ENCODE assay signal across 24 cellular contexts in the genomic region with DNA sequence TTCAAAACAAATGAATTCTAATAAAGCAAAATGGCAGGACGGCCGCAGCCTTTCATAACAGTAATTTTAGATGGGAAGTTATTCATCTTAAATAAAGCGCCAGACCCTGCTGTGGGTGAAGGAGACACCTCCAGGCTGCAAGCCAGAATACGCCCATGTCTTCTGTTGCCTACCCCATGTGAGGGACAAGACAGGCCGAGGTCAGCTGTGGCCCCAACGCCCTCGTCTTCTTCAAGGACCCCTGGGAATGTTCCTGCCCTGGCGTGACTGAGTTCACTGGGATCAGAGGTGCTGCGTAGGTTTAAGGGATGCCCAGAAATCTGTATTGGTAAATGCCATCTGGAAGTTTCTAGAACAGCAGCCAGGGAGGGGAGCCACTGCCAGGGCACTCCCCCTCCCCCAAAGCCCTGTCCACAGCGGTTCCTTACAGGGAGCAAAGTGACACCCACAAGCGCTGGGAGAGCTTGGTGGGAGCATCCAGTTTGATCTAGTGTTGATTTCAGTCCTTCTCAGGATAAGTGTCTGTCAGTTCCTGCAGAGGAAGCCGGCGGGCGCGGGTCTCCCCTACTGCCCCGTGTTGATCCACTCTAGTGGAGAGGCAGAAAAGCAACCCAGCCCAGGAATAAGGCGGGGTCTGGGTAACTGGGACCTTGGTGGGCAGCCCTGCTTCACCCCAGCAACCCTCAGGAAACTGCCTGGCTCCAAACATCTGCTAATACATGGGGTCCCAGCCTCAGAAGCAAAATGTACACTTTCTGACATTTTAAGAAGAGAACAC. TPM values are rescaled to one million over a fixed set of nuclear protein-coding genes. Genes with fewer than 3 reads are reported as not detected.
"Had no signal": no experiment of that assay in that cellular context is flagged by ENCODE, and none has a peak within 500 bp of the region (broad histone marks: within the 10 kb centered on the region; RNA-seq: fewer than 3 reads in every experiment).

No MANE protein-coding gene starts in this region.

- H3K36me3 Mint-ChIP-seq: memory B cell; stimulated activated effector memory CD8-positive, alpha-beta T cell treated with anti-CD3 and anti-CD28 coated beads, Interleukin-12 subunit alpha, Interleukin-12 subunit beta, amount 100 ng/mL, for 72 hours; type B pancreatic cell had no signal

- H3K4me3 Mint-ChIP-seq: endodermal cell; memory B cell; nephron; stimulated activated effector memory CD8-positive, alpha-beta T cell treated with anti-CD3 and anti-CD28 coated beads, Interleukin-12 subunit alpha, Interleukin-12 subunit beta, amount 100 ng/mL, for 72 hours; type B pancreatic cell had no signal

- H3K4me3 ChIP-seq: hepatocyte, pancreas, suprapubic skin, thyroid gland, vagina had no signal

- H2AFZ ChIP-seq: hepatocyte had no signal

- H3K9me3 Mint-ChIP-seq: endodermal cell; memory B cell; nephron; stimulated activated effector memory CD8-positive, alpha-beta T cell treated with anti-CD3 and anti-CD28 coated beads, Interleukin-12 subunit alpha, Interleukin-12 subunit beta, amount 100 ng/mL, for 72 hours; type B pancreatic cell had no signal

- H3K79me2 ChIP-seq: hepatocyte had no signal

- H3K27ac ChIP-seq: hepatocyte, suprapubic skin, thyroid gland had no signal

- H3K27ac Mint-ChIP-seq: endodermal cell; memory B cell; progenitor cell of endocrine pancreas; stimulated activated effector memory CD8-positive, alpha-beta T cell treated with anti-CD3 and anti-CD28 coated beads, Interleukin-12 subunit alpha, Interleukin-12 subunit beta, amount 100 ng/mL, for 72 hours; type B pancreatic cell had no signal

- H3K9me3 ChIP-seq: pancreas, suprapubic skin, thyroid gland, vagina had no signal

- H3K4me1 Mint-ChIP-seq: memory B cell; stimulated activated effector memory CD8-positive, alpha-beta T cell treated with anti-CD3 and anti-CD28 coated beads, Interleukin-12 subunit alpha, Interleukin-12 subunit beta, amount 100 ng/mL, for 72 hours had no signal

- H3K27me3 ChIP-seq: hepatocyte, pancreas, suprapubic skin, thyroid gland, vagina had no signal

- H3K36me3 ChIP-seq: pancreas, suprapubic skin, thyroid gland, vagina had no signal

- H3K4me1 ChIP-seq: pancreas, suprapubic skin, thyroid gland had no signal

- ATAC-seq: stimulated activated effector memory CD8-positive, alpha-beta T cell treated with anti-CD3 and anti-CD28 coated beads, Interleukin-12 subunit alpha, Interleukin-12 subunit beta, amount 100 ng/mL, for 72 hours; stimulated activated naive CD8-positive, alpha-beta T cell treated with anti-CD3 and anti-CD28 coated beads, Interleukin-15, Interleukin-2, amounts not matched to agents 100 U/mL and 50 U/mL, for 24 hours had no signal

- H3K4me2 ChIP-seq: hepatocyte had no signal

- DNase-seq: dermis blood vessel endothelial cell; endodermal cell; erythroblast; foreskin melanocyte; kidney; left cardiac atrium; midbrain; occipital lobe; pancreas; small intestine; stimulated activated CD4-positive, alpha-beta T cell treated with anti-CD3 and anti-CD28 coated beads, Interleukin-2, amount 100 ng/mL, for 48 hours; stimulated activated CD8-positive, alpha-beta memory T cell treated with anti-CD3 and anti-CD28 coated beads, Interleukin-4, amount 100 ng/mL, for 48 hours; stimulated activated naive CD8-positive, alpha-beta T cell treated with anti-CD3 and anti-CD28 coated beads, Interleukin-15, Interleukin-2, amounts not matched to agents 100 U/mL and 50 U/mL, for 24 hours; thyroid gland had no signal

RNA-seq across cellular contexts. Expression of gene PAPOLB, which starts 20.6 kb away (rescaled TPM):
- total RNA-seq: hepatocyte, vagina had no signal
- polyA plus RNA-seq: endothelial cell of umbilical vein, hepatocyte, liver, pancreas had no signal
